Comparison of ENCODE assay signal across 21 cellular contexts in the genomic region with DNA sequence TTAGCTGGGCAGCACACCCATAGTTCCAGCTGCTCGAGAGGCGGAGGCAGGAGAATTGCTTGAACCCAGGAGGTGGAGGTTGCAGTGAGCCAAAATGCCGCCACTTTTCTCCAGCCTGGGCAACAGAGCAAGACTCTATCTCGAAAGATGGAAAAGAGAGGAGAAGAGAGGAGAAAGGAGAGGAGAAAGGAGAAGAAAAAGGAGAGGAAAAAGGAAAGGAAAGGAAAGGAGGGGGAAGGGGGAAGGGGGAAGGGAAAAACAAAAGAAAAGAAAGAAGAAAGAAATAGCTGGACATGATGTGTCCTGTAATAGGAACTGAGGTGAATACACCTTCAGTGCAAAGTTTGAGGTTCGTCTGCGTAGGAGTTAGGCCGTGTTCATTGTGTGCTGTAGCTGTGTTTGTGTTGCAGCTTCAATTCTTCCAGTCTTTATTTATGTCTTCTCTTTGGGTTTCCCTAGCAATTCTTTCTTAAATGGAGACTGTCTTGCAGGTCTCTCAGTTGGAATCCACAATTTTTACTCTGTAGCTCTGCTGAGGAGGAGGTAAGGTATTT.
"Had no signal": no experiment of that assay in that cellular context is flagged by ENCODE, and none has a peak within 500 bp of the region (broad histone marks: within the 10 kb centered on the region; RNA-seq: fewer than 3 reads in every experiment).

No MANE protein-coding gene starts in this region.

- H3K4me3 ChIP-seq: MG63, SJSA1, SK-N-MC had no signal

- H3K4me1 ChIP-seq: SJSA1 had no signal

- H3K27me3 ChIP-seq: MG63, SJSA1 had no signal

- H3K27ac ChIP-seq: SJSA1, SK-N-MC had no signal

- DNase-seq: IMR-90, Karpas-422, KG1, MG63, NCI-H1092, NCI-H1105 treated with DMSO at 0.1 percent for 48 hours, NCI-H1417 treated with DMSO at 0.1 percent for 48 hours, NCI-H146, NCI-H1694 treated with DMSO at 0.1 percent for 48 hours, NCI-H1930, NCI-H2081, NCI-H2107, NCI-H2227 treated with DMSO at 0.1 percent for 48 hours, NCI-H524, NCI-H69, NCI-H774, Right ventricle myocardium superior, RPMI8226, SIG-M5 had no signal

- H3K36me3 ChIP-seq: SJSA1 had no signal
